17 cellular contexts compared by ENCODE assay signal in the genomic region with DNA sequence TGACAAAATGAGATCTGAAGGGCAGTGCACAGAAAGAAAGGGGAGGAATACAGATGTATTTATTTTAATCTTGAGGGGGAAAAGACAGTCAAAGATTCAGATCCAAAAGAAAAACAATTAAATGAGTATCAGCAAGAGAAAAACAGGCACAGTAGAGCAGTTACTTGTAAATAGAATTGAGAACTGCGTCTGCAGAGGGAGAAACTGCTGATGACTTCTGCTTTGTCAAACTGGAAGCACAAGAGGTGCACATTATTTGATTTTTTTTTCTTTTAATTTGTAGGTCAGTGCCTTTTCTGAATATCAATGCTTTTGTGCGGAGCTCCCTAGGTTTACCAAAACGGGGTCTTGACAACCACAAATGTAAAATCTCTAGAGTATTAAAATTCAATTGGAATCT. TPM values are rescaled to one million over a fixed set of nuclear protein-coding genes. Genes with fewer than 3 reads are reported as not detected.
DNase-seq lines count a peak whose midpoint lies in the region; ATAC-seq, FAIRE-seq and TF ChIP-seq lines count a peak whose summit lies in the region.
"Had no signal": no experiment of that assay in that cellular context is flagged by ENCODE, and none has a peak within 500 bp of the region (broad histone marks: within the 10 kb centered on the region; RNA-seq: fewer than 3 reads in every experiment).

No MANE protein-coding gene starts in this region.

- FAIRE-seq in small intestine (lab: Jason Lieb, UNC), result no peak
- FAIRE-seq: astrocyte, K562 had no signal

- peaks cover 3 to 9% (median 9%) of the 10 kb centered on the region in 4 donors for H3K4me1 Mint-ChIP-seq in naive thymus-derived CD8-positive, alpha-beta T cell

- no peak overlapping the region for H2AFZ ChIP-seq in trophoblast cell (ENCODE audit: insufficient read depth, low read length, poor library complexity)

- H3K79me2 ChIP-seq in trophoblast cell (ENCODE audit: control insufficient read depth, insufficient read depth, low read length, poor library complexity), result no peaks in the 10 kb centered on the region

- H3K9me3 ChIP-seq in trophoblast cell (ENCODE audit: insufficient read depth, low read depth, low read length) (no peaks in the 10 kb centered on the region), small intestine (ENCODE audit: control insufficient read depth, low read depth) (no peaks in the 10 kb centered on the region)

- no peaks in the 10 kb centered on the region for H3K36me3 Mint-ChIP-seq in naive thymus-derived CD8-positive, alpha-beta T cell
- H3K36me3 Mint-ChIP-seq: natural killer cell treated with Interleukin-12 subunit alpha and Interleukin-12 subunit beta and Interleukin-15 and Interleukin-18, amount 100 ng/mL, for 72 hours had no signal

- H3K27me3 Mint-ChIP-seq in naive thymus-derived CD8-positive, alpha-beta T cell, result peaks cover 27 to 65% (median 41%) of the 10 kb centered on the region in 5 donors

- no peak overlapping the region for H4K12ac ChIP-seq in trophoblast cell (ENCODE audit: low read depth, low read length)

- no CpG with 5 or more reads among the region's 3 CpGs for WGBS in trophoblast cell (ENCODE audit: extremely low coverage, insufficient coverage, insufficient read length)
- WGBS in small intestine, 3 donors, result 57 to 76% (median 71%) methylated on average over 3 of the region's 3 CpGs

- no peak overlapping the region for H3K4ac ChIP-seq in trophoblast cell (ENCODE audit: low read depth, low read length)

- H3K27ac Mint-ChIP-seq in naive thymus-derived CD8-positive, alpha-beta T cell, result no peak overlapping the region
- H3K27ac Mint-ChIP-seq: B cell; natural killer cell treated with Interleukin-12 subunit alpha and Interleukin-12 subunit beta and Interleukin-15 and Interleukin-18, amount 100 ng/mL, for 72 hours had no signal

- H3K9me3 Mint-ChIP-seq in naive thymus-derived CD8-positive, alpha-beta T cell, result no peaks in the 10 kb centered on the region
- H3K9me3 Mint-ChIP-seq: natural killer cell treated with Interleukin-12 subunit alpha and Interleukin-12 subunit beta and Interleukin-15 and Interleukin-18, amount 100 ng/mL, for 72 hours had no signal

- no peak overlapping the region for H3K4me2 ChIP-seq in trophoblast cell (ENCODE audit: low read length)

- H3K4me1 ChIP-seq in foreskin keratinocyte (peaks cover 13% of the 10 kb centered on the region), rectal smooth muscle tissue (ENCODE audit: control insufficient read depth, insufficient read depth, low read length) (peaks cover 25% of the 10 kb centered on the region), trophoblast cell (ENCODE audit: control insufficient read depth in 1 of 2, insufficient read depth in 2 of 2, low read length in 2 of 2) (peaks cover 0 to 6% of the 10 kb centered on the region in 2 experiments), small intestine (ENCODE audit: control insufficient read depth in 2 of 2, insufficient read depth in 1 of 2, low read depth in 1 of 2, low read length in 1 of 2) (peaks cover 5 to 6% of the 10 kb centered on the region in 2 donors)

- H2AK5ac ChIP-seq in trophoblast cell (ENCODE audit: low read length), result no peak overlapping the region

- DNase-seq in MV-4-11 (lab: John Stamatoyannopoulos, UW) (peak; percentile 24), foreskin keratinocyte (no peak), trophoblast cell (no peak), HPDE6-E6E7 (ENCODE audit: extremely low spot score) (no peak), small intestine (no peak)
- no peak for DNase-seq in naive thymus-derived CD8-positive, alpha-beta T cell
- DNase-seq: activated gamma-delta T cell; H7; NCI-H146; NCI-H446 treated with DMSO at 0.1 percent for 48 hours; stimulated activated naive CD4-positive, alpha-beta T cell had no signal

- H2BK12ac ChIP-seq in trophoblast cell (ENCODE audit: low read length), result no peak overlapping the region

- H3K18ac ChIP-seq in trophoblast cell (ENCODE audit: low read length), result no peak overlapping the region

- no peak overlapping the region for H4K8ac ChIP-seq in trophoblast cell (ENCODE audit: low read depth, low read length)

- no peak overlapping the region for H3K23ac ChIP-seq in trophoblast cell (ENCODE audit: low read length)

- ATAC-seq in GM18868 (IDR thresholded peaks at IDR 0.05; ENCODE audit: unreplicated experiment) (peak; percentile 15), foreskin keratinocyte (no peak)
- ATAC-seq in naive thymus-derived CD8-positive, alpha-beta T cell, result no peak
- ATAC-seq: K562; natural killer cell treated with Interleukin-12 subunit alpha and Interleukin-12 subunit beta and Interleukin-15 and Interleukin-18, amount 100 ng/mL, for 72 hours had no signal

- H3K9ac ChIP-seq in rectal smooth muscle tissue (ENCODE audit: low read length), result no peak overlapping the region
- H3K9ac ChIP-seq in trophoblast cell (ENCODE audit: low read length), result no peak overlapping the region

- no peak overlapping the region for H4K91ac ChIP-seq in trophoblast cell (ENCODE audit: low read depth, low read length)

- H3K36me3 ChIP-seq in rectal smooth muscle tissue (ENCODE audit: control insufficient read depth, insufficient read depth, low read length) (peaks cover 1% of the 10 kb centered on the region), trophoblast cell (ENCODE audit: control insufficient read depth in 1 of 2, insufficient read depth in 2 of 2, low read length in 2 of 2) (peaks cover 11 to 21% of the 10 kb centered on the region in 2 experiments), small intestine (ENCODE audit: control insufficient read depth in 2 of 2, insufficient read depth in 2 of 2, low read length in 2 of 2) (peaks cover 0 to 3% of the 10 kb centered on the region in 2 donors)

- H2BK5ac ChIP-seq in trophoblast cell (ENCODE audit: low read depth, low read length, poor library complexity), result no peak overlapping the region

- POLR2A ChIA-PET in naive thymus-derived CD8-positive, alpha-beta T cell (lab: Charles Lee), result no interaction called here

- no peak for TF ChIP-seq CTCF in foreskin keratinocyte (conservative IDR thresholded peaks at IDR 0.05)

- H2BK120ac ChIP-seq in trophoblast cell (ENCODE audit: insufficient read depth, low read length, poor library complexity), result no peak overlapping the region

- peaks cover 2% of the 10 kb centered on the region for H3K79me1 ChIP-seq in trophoblast cell (ENCODE audit: low read length)

- no peak overlapping the region for H3K14ac ChIP-seq in trophoblast cell (ENCODE audit: low read length)

- H3K27me3 ChIP-seq in foreskin keratinocyte (no peaks in the 10 kb centered on the region), rectal smooth muscle tissue (ENCODE audit: control insufficient read depth, insufficient read depth, low read length) (no peaks in the 10 kb centered on the region), trophoblast cell (ENCODE audit: insufficient read depth, low read length) (no peaks in the 10 kb centered on the region), small intestine (ENCODE audit: control insufficient read depth in 2 of 2, insufficient read depth in 2 of 2, low read length in 2 of 2) (no peaks in the 10 kb centered on the region)

- no peak overlapping the region for H3K4me3 ChIP-seq in rectal smooth muscle tissue (ENCODE audit: low read length)
- H3K4me3 ChIP-seq in trophoblast cell (ENCODE audit: low read depth, low read length), result no peak overlapping the region
- no peak overlapping the region for H3K4me3 ChIP-seq in small intestine (ENCODE audit: low read depth in 1 of 2, low read length in 2 of 2)
- H3K4me3 ChIP-seq: K562 had no signal

- H3K4me3 Mint-ChIP-seq in naive thymus-derived CD8-positive, alpha-beta T cell, result no peak overlapping the region
- H3K4me3 Mint-ChIP-seq: B cell; natural killer cell treated with Interleukin-12 subunit alpha and Interleukin-12 subunit beta and Interleukin-15 and Interleukin-18, amount 100 ng/mL, for 72 hours had no signal

- peak overlapping the region; percentile 18 for H3K27ac ChIP-seq in foreskin keratinocyte
- H3K27ac ChIP-seq in rectal smooth muscle tissue (ENCODE audit: low read depth, low read length), result peak overlapping the region; percentile 66
- H3K27ac ChIP-seq in trophoblast cell (ENCODE audit: low read depth, low read length), result no peak overlapping the region
- H3K27ac ChIP-seq in small intestine (ENCODE audit: low read depth in 1 of 2, low read length in 1 of 2), result no peak overlapping the region

RNA-seq across cellular contexts. Expression of gene EFNB2, which starts 37.3 kb away (rescaled TPM):
- 65.1 and 66.2 TPM in 2 replicates for total RNA-seq in foreskin keratinocyte
- polyA plus RNA-seq in foreskin keratinocyte, result 21.9 and 23.7 TPM in 2 replicates
- 67.0 and 70.6 TPM in 2 replicates for polyA plus RNA-seq in trophoblast cell (2013)
- polyA plus RNA-seq in small intestine, result 10 to 100 TPM; 10.8 to 33.0 (median 18.1) TPM
- under 1 TPM; 0.49 TPM for total RNA-seq in naive thymus-derived CD8-positive, alpha-beta T cell
- under 1 TPM in 1 of 3 donors, not detected in 2; 0.12 TPM for polyA plus RNA-seq in naive thymus-derived CD8-positive, alpha-beta T cell

Comparison
In these comparisons a context has a peak if more than half of its experiments do, and no peak if none do; other contexts are left out.
1. H3K27ac ChIP-seq: peak in foreskin keratinocyte (single experiment) and rectal smooth muscle tissue (single experiment); none in trophoblast cell (single experiment) and small intestine (0 of 2).
2. RNA of gene EFNB2, which starts 37.3 kb away (polyA plus RNA-seq): 21.9 to 23.7 TPM in foreskin keratinocyte and 10.8 to 33.0 TPM in small intestine; 0.12 TPM in naive thymus-derived CD8-positive, alpha-beta T cell; every median in the first group is over 10 times any median in the second.